In genomic region chr15:84785053-84785452, GRCh38 we compare ENCODE assay signal across 22 cellular contexts. TPM values are rescaled to one million over a fixed set of nuclear protein-coding genes. Genes with fewer than 3 reads are reported as not detected.
DNase-seq lines count a peak whose midpoint lies in the region; ATAC-seq and TF ChIP-seq lines count a peak whose summit lies in the region.
"Had no signal": no experiment of that assay in that cellular context is flagged by ENCODE, and none has a peak within 500 bp of the region (broad histone marks: within the 10 kb centered on the region; RNA-seq: fewer than 3 reads in every experiment).

No MANE protein-coding gene starts in this region.

- no peaks in the 10 kb centered on the region for H3K27me3 Mint-ChIP-seq in activated CD8-positive, alpha-beta T cell treated with anti-CD3 and anti-CD28 coated beads, Interleukin-2, amount 10 ng/mL, durations not matched to agents 7 days and 5 days (ENCODE audit: low read depth)
- H3K27me3 Mint-ChIP-seq in immature natural killer cell (ENCODE audit: low read depth in 3 of 3) = peaks cover 0 to 1% (median 0%) of the 10 kb centered on the region in 3 donors
- H3K27me3 Mint-ChIP-seq in type B pancreatic cell = no peaks in the 10 kb centered on the region

- peak overlapping the region; percentile 64 for H3K27ac Mint-ChIP-seq in activated CD8-positive, alpha-beta T cell treated with anti-CD3 and anti-CD28 coated beads, Interleukin-2, amount 10 ng/mL, durations not matched to agents 7 days and 5 days
- H3K27ac Mint-ChIP-seq in immature natural killer cell (peak overlapping the region; percentile 56 to 88 (median 71)), type B pancreatic cell (no peak overlapping the region)

- no peak for TF ChIP-seq CTCF in type B pancreatic cell (conservative IDR thresholded peaks at IDR 0.05)

- peaks cover 60% of the 10 kb centered on the region for H3K36me3 Mint-ChIP-seq in activated CD8-positive, alpha-beta T cell treated with anti-CD3 and anti-CD28 coated beads, Interleukin-2, amount 10 ng/mL, durations not matched to agents 7 days and 5 days (ENCODE audit: low read depth)
- peaks cover 0 to 28% (median 5%) of the 10 kb centered on the region in 3 donors for H3K36me3 Mint-ChIP-seq in immature natural killer cell
- H3K36me3 Mint-ChIP-seq in type B pancreatic cell = peaks cover 17% of the 10 kb centered on the region

- H3K4me3 Mint-ChIP-seq in activated CD8-positive, alpha-beta T cell treated with anti-CD3 and anti-CD28 coated beads, Interleukin-2, amount 10 ng/mL, durations not matched to agents 7 days and 5 days = no peak overlapping the region
- H3K4me3 Mint-ChIP-seq in immature natural killer cell (peak overlapping the region in 1 of 5 donors; percentile 38), type B pancreatic cell (no peak overlapping the region)

- peak; percentile 49 for DNase-seq in activated CD8-positive, alpha-beta memory T cell treated with anti-CD3 and anti-CD28 coated beads, Interleukin-2, amount 50 U/mL, for 48 hours
- no peak for DNase-seq in activated CD8-positive, alpha-beta memory T cell treated with anti-CD3 and anti-CD28 coated beads for 24 hours
- no peak for DNase-seq in activated CD8-positive, alpha-beta T cell treated with anti-CD3 and anti-CD28 coated beads, Interleukin-2, amount 10 ng/mL, durations not matched to agents 7 days and 5 days
- DNase-seq in immature natural killer cell (no peak), ecto neural progenitor cell (ENCODE audit: low spot score) (no peak), type B pancreatic cell (ENCODE audit: extremely low spot score, unreplicated experiment) (no peak), NCI-H2227 (lab: John Stamatoyannopoulos, UW; ENCODE audit: unreplicated experiment) (no peak)
- no peak for DNase-seq in stimulated activated naive CD8-positive, alpha-beta T cell treated with anti-CD3 and anti-CD28 coated beads, Interleukin-15, Interleukin-2, amounts not matched to agents 100 U/mL and 50 U/mL, for 24 hours
- DNase-seq: activated CD4-positive, alpha-beta T cell treated with anti-CD3 and anti-CD28 coated beads, Interleukin-2, amount 50 U/mL, for 48 hours; amniotic stem cell; C1 segment of cervical spinal cord; DMS 273 treated with DMSO at 0.1 percent for 48 hours; dorsolateral prefrontal cortex; esophagus squamous epithelium; Karpas-422; left lung; NCI-H1092; NCI-H2081 treated with DMSO at 0.1 percent for 48 hours; NCI-H510A treated with DMSO at 0.1 percent for 48 hours; SHP77; stimulated activated CD4-positive, alpha-beta T cell treated with anti-CD3 and anti-CD28 coated beads, Interleukin-2, amount 100 ng/mL, for 24 hours; uterus had no signal

- POLR2A ChIA-PET in activated CD8-positive, alpha-beta T cell treated with anti-CD3 and anti-CD28 coated beads, Interleukin-2, amount 10 ng/mL, durations not matched to agents 7 days and 5 days (lab: Charles Lee) = interaction anchor here (0.6 kb wide), 1 partner anchor 28 kb away, joined by 3 read pairs; no protein-coding TSS in a partner anchor

- CTCF ChIA-PET in activated CD8-positive, alpha-beta T cell treated with anti-CD3 and anti-CD28 coated beads, Interleukin-2, amount 10 ng/mL, durations not matched to agents 7 days and 5 days (lab: Charles Lee) = no interaction called here

- no peaks in the 10 kb centered on the region for H3K9me3 Mint-ChIP-seq in activated CD8-positive, alpha-beta T cell treated with anti-CD3 and anti-CD28 coated beads, Interleukin-2, amount 10 ng/mL, durations not matched to agents 7 days and 5 days (ENCODE audit: insufficient read depth)
- no peaks in the 10 kb centered on the region for H3K9me3 Mint-ChIP-seq in immature natural killer cell
- no peaks in the 10 kb centered on the region for H3K9me3 Mint-ChIP-seq in type B pancreatic cell

- no peak for ATAC-seq in activated CD8-positive, alpha-beta T cell treated with anti-CD3 and anti-CD28 coated beads, Interleukin-2, amount 10 ng/mL, durations not matched to agents 7 days and 5 days
- ATAC-seq in stimulated activated naive CD8-positive, alpha-beta T cell treated with anti-CD3 and anti-CD28 coated beads, Interleukin-15, Interleukin-2, amounts not matched to agents 100 U/mL and 50 U/mL, for 24 hours = peak; percentile 52
- ATAC-seq: left lung had no signal

- H3K4me1 Mint-ChIP-seq in activated CD8-positive, alpha-beta T cell treated with anti-CD3 and anti-CD28 coated beads, Interleukin-2, amount 10 ng/mL, durations not matched to agents 7 days and 5 days (ENCODE audit: low read depth) = peaks cover 35% of the 10 kb centered on the region
- peaks cover 53 to 64% of the 10 kb centered on the region in 2 donors for H3K4me1 Mint-ChIP-seq in immature natural killer cell
- H3K4me1 Mint-ChIP-seq in type B pancreatic cell (ENCODE audit: unreplicated experiment) = no peaks in the 10 kb centered on the region

RNA-seq across cellular contexts. Expression of gene ALPK3, which starts 32.1 kb away (rescaled TPM):
- total RNA-seq in activated CD8-positive, alpha-beta T cell treated with anti-CD3 and anti-CD28 coated beads, Interleukin-2, amount 10 ng/mL, durations not matched to agents 7 days and 5 days = under 1 TPM; 0.18 to 0.24 TPM
- polyA plus RNA-seq in immature natural killer cell = not detected
- 9.6 and 10.8 TPM in 2 replicates for total RNA-seq in type B pancreatic cell (ENCODE audit: low replicate concordance)

RNA-seq across cellular contexts. Expression of gene ZNF592, which starts 36.7 kb away (rescaled TPM):
- total RNA-seq in activated CD8-positive, alpha-beta T cell treated with anti-CD3 and anti-CD28 coated beads, Interleukin-2, amount 10 ng/mL, durations not matched to agents 7 days and 5 days = 10 to 100 TPM; 36.5 to 36.6 TPM
- polyA plus RNA-seq in immature natural killer cell = 1 to 10 TPM; 2.1 to 10.0 (median 2.4) TPM
- total RNA-seq in type B pancreatic cell (ENCODE audit: low replicate concordance) = 26.4 and 26.8 TPM in 2 replicates
